Comparison of ENCODE assay signal across 19 cellular contexts in the genomic region with DNA sequence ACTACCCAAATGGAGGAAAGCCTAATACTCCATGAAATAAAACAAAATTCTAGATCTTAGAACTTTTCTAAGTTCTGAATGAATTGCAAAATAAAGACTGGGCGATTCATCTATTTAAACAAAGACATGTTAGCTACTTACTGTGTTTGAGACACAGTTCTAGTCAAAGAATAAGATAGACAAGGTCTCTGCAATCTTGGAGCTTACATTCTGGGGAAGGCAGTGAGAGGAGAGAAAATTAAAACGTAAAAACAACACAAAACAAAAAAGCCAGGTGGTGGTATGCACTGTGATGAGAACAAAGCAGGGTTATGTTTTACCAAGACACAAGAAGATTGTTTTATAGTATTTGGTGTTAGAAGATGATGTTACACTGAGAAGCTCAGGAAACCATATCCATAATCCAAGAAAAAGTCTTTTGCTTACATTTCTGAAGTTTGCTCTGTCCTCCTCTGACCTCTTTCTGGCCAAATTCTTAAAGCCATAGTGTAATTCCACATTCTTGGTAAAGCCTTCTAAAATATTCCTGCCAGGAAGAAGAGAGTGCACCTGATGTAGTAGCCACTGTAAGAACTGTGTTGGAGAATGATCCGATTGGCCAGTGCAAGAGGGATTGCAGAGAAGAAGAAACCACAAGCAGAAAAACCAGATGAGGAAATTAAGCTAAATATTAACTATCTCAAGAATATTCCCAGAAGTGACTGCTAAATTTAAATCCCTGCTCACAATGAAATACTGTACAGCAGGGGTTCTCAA.
DNase-seq lines count a peak whose midpoint lies in the region; ATAC-seq and TF ChIP-seq lines count a peak whose summit lies in the region.
"Had no signal": no experiment of that assay in that cellular context is flagged by ENCODE, and none has a peak within 500 bp of the region (broad histone marks: within the 10 kb centered on the region; RNA-seq: fewer than 3 reads in every experiment).

No MANE protein-coding gene starts in this region.

- no peak overlapping the region for H4K91ac ChIP-seq in mesenchymal stem cell (ENCODE audit: low read length)

- TF ChIP-seq CTCF in Calu3 (IDR thresholded peaks at IDR 0.05; ENCODE audit: unreplicated experiment) (no peak), Panc1 (IDR thresholded peaks at IDR 0.05) (no peak), fibroblast of villous mesenchyme (IDR thresholded peaks at IDR 0.05; ENCODE audit: insufficient read depth, low read depth, low read length) (no peak), ovary (IDR thresholded peaks at IDR 0.05) (no peak), adrenal gland (IDR thresholded peaks at IDR 0.05) (no peak)

- no peak overlapping the region for H3K9ac ChIP-seq in mesenchymal stem cell (ENCODE audit: low read length)

- H3K4me1 Mint-ChIP-seq in Calu3 (ENCODE audit: low read depth, unreplicated experiment) = peaks cover 45% of the 10 kb centered on the region

- no peak overlapping the region for H3K4me2 ChIP-seq in mesenchymal stem cell (ENCODE audit: low read length, poor library complexity, severe bottlenecking)

- H3K9me3 ChIP-seq in Panc1 (ENCODE audit: control insufficient read depth, insufficient read depth, low read depth, low read length) (no peaks in the 10 kb centered on the region), mesenchymal stem cell (ENCODE audit: control insufficient read depth, low read length) (no peaks in the 10 kb centered on the region), ovary (no peaks in the 10 kb centered on the region), adrenal gland (replicated peaks in 1 of 3) (no peaks in the 10 kb centered on the region)
- H3K9me3 ChIP-seq: neutrophil, suprapubic skin had no signal

- H2AFZ ChIP-seq in mesenchymal stem cell (ENCODE audit: low read depth, low read length) = no peak overlapping the region

- 0 out of 2 replicates have a peak overlapping the region, but pooled peaks have one; percentile 13 for H3K27ac ChIP-seq in Panc1 (ENCODE audit: low read length)
- H3K27ac ChIP-seq in mesenchymal stem cell (ENCODE audit: low read length, poor library complexity, severe bottlenecking) = peak overlapping the region; percentile 88
- H3K27ac ChIP-seq in ovary = no peak overlapping the region
- H3K27ac ChIP-seq in adrenal gland = no peak overlapping the region
- H3K27ac ChIP-seq: neutrophil, suprapubic skin had no signal

- no peak overlapping the region for H3K4ac ChIP-seq in mesenchymal stem cell (ENCODE audit: low read depth in 1 of 2, low read length in 2 of 2)

- H2AK5ac ChIP-seq in mesenchymal stem cell (ENCODE audit: low read length, severe bottlenecking) = no peak overlapping the region

- H3K4me1 ChIP-seq in Panc1 (ENCODE audit: control insufficient read depth, insufficient read depth, low read length) (no peaks in the 10 kb centered on the region), mesenchymal stem cell (ENCODE audit: control insufficient read depth, insufficient read depth, low read depth, low read length) (peaks cover 2% of the 10 kb centered on the region), ovary (ENCODE audit: insufficient read depth) (no peaks in the 10 kb centered on the region), adrenal gland (replicated peaks in 1 of 2) (no peaks in the 10 kb centered on the region)
- H3K4me1 ChIP-seq: suprapubic skin had no signal

- no peaks in the 10 kb centered on the region for H3K36me3 Mint-ChIP-seq in Calu3 (ENCODE audit: insufficient read depth, unreplicated experiment)

- in situ Hi-C loops in Panc1 (cut with HindIII; ENCODE audit: low pct_unique_long_range_greater_than_20kb, low sequenced_read_pairs) = no loop called here

- POLR2A ChIA-PET in Panc1 (lab: Charles Lee) = no interaction called here

- no peaks in the 10 kb centered on the region for H3K27me3 Mint-ChIP-seq in Calu3 (ENCODE audit: unreplicated experiment)

- no peak for TF ChIP-seq EP300 in ovary (IDR thresholded peaks at IDR 0.05)

- H2BK15ac ChIP-seq in mesenchymal stem cell (ENCODE audit: low read depth, poor library complexity, severe bottlenecking) = no peak overlapping the region

- H3K27me3 ChIP-seq in Panc1 (ENCODE audit: control insufficient read depth, insufficient read depth, low read length) (no peaks in the 10 kb centered on the region), mesenchymal stem cell (ENCODE audit: control insufficient read depth in 1 of 2, insufficient read depth in 1 of 2, low read length in 2 of 2) (no peaks in the 10 kb centered on the region), ovary (no peaks in the 10 kb centered on the region), adrenal gland (no peaks in the 10 kb centered on the region)
- H3K27me3 ChIP-seq: neutrophil, suprapubic skin had no signal

- CTCF ChIA-PET in Calu3 (lab: Charles Lee) = interaction anchor here (0.8 to 1.5 kb wide), 6 partner anchors 9 to 130 kb away, joined by 3 to 11 read pairs (median 4); no protein-coding TSS in a partner anchor
- CTCF ChIA-PET in Panc1 (lab: Charles Lee) = no interaction called here

- H2BK120ac ChIP-seq in mesenchymal stem cell (ENCODE audit: low read depth, low read length) = no peak overlapping the region

- WGBS in mesenchymal stem cell = 100% methylated on average over 2 of the region's 3 CpGs
- 31 to 56% (median 41%) methylated on average over 3 of the region's 3 CpGs for WGBS in ovary, 3 donors
- WGBS in adrenal gland, 4 donors = 65 to 69% (median 67%) methylated on average over 3 of the region's 3 CpGs

- H3K23ac ChIP-seq in mesenchymal stem cell (ENCODE audit: low read length in 2 of 2) = no peak overlapping the region

- H2BK5ac ChIP-seq in mesenchymal stem cell (ENCODE audit: low read depth, low read length, poor library complexity, severe bottlenecking) = no peak overlapping the region

- H3K79me1 ChIP-seq in mesenchymal stem cell (replicated peaks; ENCODE audit: low read length, poor library complexity, severe bottlenecking) = peaks cover 2% of the 10 kb centered on the region

- peak overlapping the region; percentile 81 for H3K27ac Mint-ChIP-seq in Calu3 (ENCODE audit: unreplicated experiment)
- H3K27ac Mint-ChIP-seq: effector memory CD8-positive, alpha-beta T cell; T-helper 1 cell treated with Interleukin-12 subunit alpha and Interleukin-12 subunit beta and Interleukin-4 antibody, amounts not matched to agents 30 μg/mL and 1 μg/mL, for 36 hours had no signal

- H4K8ac ChIP-seq in mesenchymal stem cell (ENCODE audit: low read length) = no peak overlapping the region

- H3K4me3 ChIP-seq in Panc1 (ENCODE audit: low read depth in 2 of 2, low read length in 2 of 2) (no peak overlapping the region), fibroblast of villous mesenchyme (ENCODE audit: low read depth, low read length) (no peak overlapping the region), mesenchymal stem cell (ENCODE audit: insufficient read depth in 1 of 2, low read depth in 1 of 2, low read length in 2 of 2) (no peak overlapping the region), ovary (no peak overlapping the region), adrenal gland (no peak overlapping the region)
- H3K4me3 ChIP-seq: suprapubic skin had no signal

- peak overlapping the region; percentile 66 for H3K4me3 Mint-ChIP-seq in Calu3 (ENCODE audit: low read depth, unreplicated experiment)
- H3K4me3 Mint-ChIP-seq: effector memory CD8-positive, alpha-beta T cell; T-helper 1 cell treated with Interleukin-12 subunit alpha and Interleukin-12 subunit beta and Interleukin-4 antibody, amounts not matched to agents 30 μg/mL and 1 μg/mL, for 36 hours had no signal

- no peaks in the 10 kb centered on the region for H3K36me3 ChIP-seq in Panc1 (ENCODE audit: control insufficient read depth, insufficient read depth, low read length)
- H3K36me3 ChIP-seq in mesenchymal stem cell (ENCODE audit: control insufficient read depth in 1 of 2, insufficient read depth in 2 of 2, low read depth in 1 of 2, low read length in 2 of 2) = no peaks in the 10 kb centered on the region
- no peaks in the 10 kb centered on the region for H3K36me3 ChIP-seq in ovary
- no peaks in the 10 kb centered on the region for H3K36me3 ChIP-seq in adrenal gland (replicated peaks in 1 of 2)
- H3K36me3 ChIP-seq: neutrophil, suprapubic skin had no signal

- no peak for TF ChIP-seq POLR2A in ovary (IDR thresholded peaks at IDR 0.05)
- TF ChIP-seq POLR2A in adrenal gland (IDR thresholded peaks at IDR 0.05) = no peak

- DNase-seq in Calu3 = peak; percentile 43
- DNase-seq in Panc1 (ENCODE audit: low read depth, low spot score) = no peak
- peak; percentile 56 for DNase-seq in fibroblast of villous mesenchyme (ENCODE audit: low read depth)
- no peak for DNase-seq in mesenchymal stem cell
- no peak for DNase-seq in ovary
- no peak for DNase-seq in adrenal gland
- DNase-seq: activated gamma-delta T cell; aorta; cerebellar nuclear complex; DMS79 treated with DMSO at 0.1 percent for 48 hours; effector memory CD8-positive, alpha-beta T cell; NCI-H526; right cardiac atrium; SHP77 treated with DMSO at 0.1 percent for 48 hours had no signal

- H2BK12ac ChIP-seq in mesenchymal stem cell (ENCODE audit: low read length in 2 of 2) = no peak overlapping the region

- BruUV-seq in Calu3 (replicated peaks; lab: Mats Ljungman, UMichigan) (TSS peak; percentile 84), Panc1 (replicated peaks; lab: Mats Ljungman, UMichigan) (no TSS peak)

- peaks cover 3% of the 10 kb centered on the region for H3K9me3 Mint-ChIP-seq in Calu3 (ENCODE audit: low read depth, unreplicated experiment)

- ATAC-seq in Panc1 (no peak), GM18498 (IDR thresholded peaks at IDR 0.05; ENCODE audit: unreplicated experiment) (no peak), HG03045 (IDR thresholded peaks at IDR 0.05; ENCODE audit: unreplicated experiment) (no peak)
- ATAC-seq: effector memory CD8-positive, alpha-beta T cell; right cardiac atrium had no signal

- no peak overlapping the region for H3K14ac ChIP-seq in mesenchymal stem cell (ENCODE audit: low read length in 2 of 2)

- no peak overlapping the region for H3K18ac ChIP-seq in mesenchymal stem cell (ENCODE audit: low read depth in 1 of 2, low read length in 2 of 2)

- intact Hi-C loops in Calu3 (cut with micrococcal nuclease; ENCODE audit: unreplicated experiment) (no loop called here), Panc1 (cut with micrococcal nuclease; ENCODE audit: unreplicated experiment) (no loop called here), ovary (cut with DNase I) (no loop called here), adrenal gland (cut with DNase I) (no loop called here)

Comparison
In these comparisons a context has a peak if more than half of its experiments do, and no peak if none do; other contexts are left out.
1. DNase-seq: peak in Calu3 (single experiment) and fibroblast of villous mesenchyme (single experiment); none in Panc1 (single experiment), mesenchymal stem cell (single experiment), ovary (0 of 5) and adrenal gland (0 of 7).
2. H3K27ac ChIP-seq: peak in Panc1 (single experiment) and mesenchymal stem cell (single experiment); none in ovary (0 of 2) and adrenal gland (0 of 5).